14 cellular contexts compared by ENCODE assay signal in genomic region chr2:53476800-53477199, GRCh38.
A peak's percentile ranks its signal among the peaks of the same experiment; 100 is the strongest.
DNase-seq lines count a peak whose midpoint lies in the region; ATAC-seq and TF ChIP-seq lines count a peak whose summit lies in the region.
"Had no signal": no experiment of that assay in that cellular context is flagged by ENCODE, and none has a peak within 500 bp of the region (broad histone marks: within the 10 kb centered on the region; RNA-seq: fewer than 3 reads in every experiment).

No MANE protein-coding gene starts in this region.

- 98% methylated on average over 2 of the region's 2 CpGs for WGBS in GM23248 (ENCODE audit: low coverage in 1 of 2, low lambda C conversion rate in 2 of 2, missing lambda C conversion rate in 2 of 2), 2 experiments

- BruUV-seq in HCT116 (replicated peaks; lab: Mats Ljungman, UMichigan) (no TSS peak), PC-3 (replicated peaks; lab: Mats Ljungman, UMichigan) (no TSS peak), A673 (replicated peaks; lab: Mats Ljungman, UMichigan) (no TSS peak)

- H3K27me3 ChIP-seq in HCT116 (ENCODE audit: insufficient read depth, low read length) = no peaks in the 10 kb centered on the region
- no peaks in the 10 kb centered on the region for H3K27me3 ChIP-seq in PC-3 (ENCODE audit: low read length)
- H3K27me3 ChIP-seq in GM23248 (replicated peaks; ENCODE audit: insufficient read depth) = no peaks in the 10 kb centered on the region
- H3K27me3 ChIP-seq in neural progenitor cell = no peaks in the 10 kb centered on the region
- no peaks in the 10 kb centered on the region for H3K27me3 ChIP-seq in A673 (replicated peaks; ENCODE audit: insufficient read depth, low read depth, low read length, poor library complexity)
- H3K27me3 ChIP-seq: BE2C had no signal

- H3K9me3 Mint-ChIP-seq in neural progenitor cell = peaks cover 2% of the 10 kb centered on the region

- no peak overlapping the region for H3K27ac ChIP-seq in HCT116 (ENCODE audit: low read depth, low read length)
- H3K27ac ChIP-seq in PC-3 (ENCODE audit: low read length) = peak overlapping the region; percentile 99
- no peak overlapping the region for H3K27ac ChIP-seq in GM23248
- H3K27ac ChIP-seq in neural progenitor cell = no peak overlapping the region
- H3K27ac ChIP-seq in A673 (ENCODE audit: low read depth, low read length, poor library complexity, severe bottlenecking) = no peak overlapping the region
- H3K27ac ChIP-seq: C4-2B had no signal

- no peak for TF ChIP-seq RAD21 in HCT116 (IDR thresholded peaks at IDR 0.05; ENCODE audit: low read depth)

- H3K27ac Mint-ChIP-seq in neural progenitor cell = no peak overlapping the region
- H3K27ac Mint-ChIP-seq: CD4-positive, alpha-beta memory T cell had no signal

- H3K4me3 ChIP-seq in HCT116 (replicated peaks in 1 of 2; ENCODE audit: low read depth in 1 of 2, low read length in 2 of 2) (0 out of 4 replicates have a peak overlapping the region, but pooled peaks of 1 of the 2 experiments have one; percentile 7), PC-3 (ENCODE audit: low read length) (no peak overlapping the region), GM23248 (no peak overlapping the region), neural progenitor cell (no peak overlapping the region), A673 (ENCODE audit: low read depth, low read length, poor library complexity, severe bottlenecking) (no peak overlapping the region)

- no peak for DNase-seq in HCT116 (ENCODE audit: low read depth, low spot score)
- DNase-seq in PC-3 = peak; percentile 70
- DNase-seq in renal cortical epithelial cell (ENCODE audit: low read depth) = peak; percentile 16
- DNase-seq in GM23248 = no peak
- DNase-seq in neural progenitor cell (ENCODE audit: low spot score) = no peak
- no peak for DNase-seq in A673 (ENCODE audit: low spot score)
- DNase-seq: 8988T; BE2C; CD4-positive, alpha-beta memory T cell; DMS153; DND-41 had no signal

- H3K36me3 ChIP-seq in HCT116 (ENCODE audit: control insufficient read depth in 1 of 2, insufficient read depth in 2 of 2, low read length in 2 of 2) (no peaks in the 10 kb centered on the region), PC-3 (ENCODE audit: low read depth, low read length) (no peaks in the 10 kb centered on the region), GM23248 (ENCODE audit: low read depth) (no peaks in the 10 kb centered on the region), neural progenitor cell (no peaks in the 10 kb centered on the region), A673 (ENCODE audit: insufficient read depth, low read length, poor library complexity, severe bottlenecking) (no peaks in the 10 kb centered on the region)
- H3K36me3 ChIP-seq: BE2C had no signal

- H3K4me2 ChIP-seq in HCT116 (ENCODE audit: low read length) (peak overlapping the region; percentile 72), PC-3 (ENCODE audit: low read length) (peak overlapping the region; percentile 76), GM23248 (ENCODE audit: unreplicated experiment) (no peak overlapping the region), neural progenitor cell (no peak overlapping the region)

- H3K9ac ChIP-seq in HCT116 (ENCODE audit: low read length) (no peak overlapping the region), PC-3 (ENCODE audit: low read length) (peak overlapping the region; percentile 85), GM23248 (no peak overlapping the region), neural progenitor cell (no peak overlapping the region)

- H2AFZ ChIP-seq in HCT116 (ENCODE audit: low read depth, low read length, poor library complexity, severe bottlenecking) (peak overlapping the region; percentile 62), PC-3 (ENCODE audit: low read length) (no peak overlapping the region), GM23248 (no peak overlapping the region), neural progenitor cell (replicated peaks) (no peak overlapping the region)

- ATAC-seq in HCT116 = peak; percentile 37; the same call in 1 of the 2 replicates
- ATAC-seq in PC-3 = peak; percentile 15
- ATAC-seq in esophagus mucosa = peak; percentile 88
- ATAC-seq: HepG2 had no signal

- no peaks in the 10 kb centered on the region for H4K20me1 ChIP-seq in HCT116 (ENCODE audit: insufficient read depth)
- no peaks in the 10 kb centered on the region for H4K20me1 ChIP-seq in PC-3 (ENCODE audit: low read length)
- no peaks in the 10 kb centered on the region for H4K20me1 ChIP-seq in GM23248 (ENCODE audit: insufficient read depth)
- no peaks in the 10 kb centered on the region for H4K20me1 ChIP-seq in neural progenitor cell (ENCODE audit: low read depth)

- H3K4me1 ChIP-seq in HCT116 (ENCODE audit: control insufficient read depth in 1 of 2, insufficient read depth in 2 of 2, low read length in 2 of 2) = peaks cover 25 to 37% of the 10 kb centered on the region in 2 experiments
- peaks cover 41% of the 10 kb centered on the region for H3K4me1 ChIP-seq in PC-3 (ENCODE audit: insufficient read depth, low read length)
- H3K4me1 ChIP-seq in GM23248 (ENCODE audit: insufficient read depth) = peaks cover 28% of the 10 kb centered on the region
- no peaks in the 10 kb centered on the region for H3K4me1 ChIP-seq in neural progenitor cell
- H3K4me1 ChIP-seq in A673 (ENCODE audit: insufficient read depth, low read length, poor library complexity, severe bottlenecking) = no peaks in the 10 kb centered on the region
- H3K4me1 ChIP-seq: BE2C had no signal

- H3K4me3 Mint-ChIP-seq in neural progenitor cell = no peak overlapping the region
- H3K4me3 Mint-ChIP-seq: CD4-positive, alpha-beta memory T cell had no signal

- H3K9me2 ChIP-seq in HCT116 (ENCODE audit: insufficient read depth) (no peaks in the 10 kb centered on the region), PC-3 (replicated peaks; ENCODE audit: low read length) (no peaks in the 10 kb centered on the region), GM23248 (ENCODE audit: insufficient read depth) (no peaks in the 10 kb centered on the region)

- CTCF ChIA-PET in HCT116 (lab: Charles Lee) (no interaction called here), PC-3 (lab: Charles Lee) (no interaction called here), A673 (lab: Charles Lee) (no interaction called here)

- no peak for TF ChIP-seq POLR2A in HCT116 (IDR thresholded peaks at IDR 0.05; ENCODE audit: borderline replicate concordance, extremely low read depth, insufficient read depth, insufficient read length)

- H3K79me2 ChIP-seq in HCT116 (ENCODE audit: insufficient read depth, low read length) = no peaks in the 10 kb centered on the region
- H3K79me2 ChIP-seq in PC-3 (ENCODE audit: low read length) = no peaks in the 10 kb centered on the region
- no peaks in the 10 kb centered on the region for H3K79me2 ChIP-seq in GM23248 (ENCODE audit: insufficient read depth)
- H3K79me2 ChIP-seq in neural progenitor cell (ENCODE audit: low read depth) = no peaks in the 10 kb centered on the region

- H3K9me3 ChIP-seq in HCT116 (ENCODE audit: control insufficient read depth in 1 of 2, insufficient read depth in 1 of 2, low read depth in 1 of 2, low read length in 2 of 2) (no peaks in the 10 kb centered on the region), PC-3 (ENCODE audit: low read length) (no peaks in the 10 kb centered on the region), GM23248 (ENCODE audit: low read depth) (no peaks in the 10 kb centered on the region), neural progenitor cell (ENCODE audit: low read depth) (no peaks in the 10 kb centered on the region), A673 (ENCODE audit: low read depth, low read length, poor library complexity, severe bottlenecking) (no peaks in the 10 kb centered on the region)
- H3K9me3 ChIP-seq: BE2C had no signal

- H3K27me3 Mint-ChIP-seq in neural progenitor cell (ENCODE audit: insufficient read depth, low read depth) = no peaks in the 10 kb centered on the region

- TF ChIP-seq CTCF in HCT116 (IDR thresholded peaks at IDR 0.05 in 2 of 3, conservative IDR thresholded peaks at IDR 0.05 in 1 of 3; ENCODE audit: borderline replicate concordance in 1 of 3, insufficient read depth in 1 of 3, low read depth in 2 of 3, low read length in 2 of 3) (no peak), PC-3 (conservative IDR thresholded peaks at IDR 0.05; ENCODE audit: low read depth, low read length) (no peak), neural progenitor cell (IDR thresholded peaks at IDR 0.05) (no peak), A673 (conservative IDR thresholded peaks at IDR 0.05; ENCODE audit: low read depth, low read length) (no peak)

- POLR2A ChIA-PET in HCT116 (lab: Charles Lee) = no interaction called here
- POLR2A ChIA-PET in PC-3 (lab: Charles Lee; ENCODE audit: unreplicated experiment) = interaction anchor here (0.5 to 0.6 kb wide), 4 partner anchors 9 to 323 kb away, joined by 3 to 10 read pairs (median 4); no protein-coding TSS in a partner anchor
- POLR2A ChIA-PET in A673 (lab: Charles Lee; ENCODE audit: low non-redundant PET) = no interaction called here

- peaks cover 10% of the 10 kb centered on the region for H3K4me1 Mint-ChIP-seq in neural progenitor cell
- H3K4me1 Mint-ChIP-seq: CD4-positive, alpha-beta memory T cell had no signal

- RAD21 ChIA-PET in HCT116 (lab: Charles Lee; ENCODE audit: low non-redundant PET in 1 of 2, low total read pairs in 2 of 2, uncharacterized antibody in 2 of 2, unreplicated experiment in 2 of 2) = no interaction called here

- no peaks in the 10 kb centered on the region for H3K36me3 Mint-ChIP-seq in neural progenitor cell
- H3K36me3 Mint-ChIP-seq: CD4-positive, alpha-beta memory T cell had no signal

- in situ Hi-C loops in GM23248 (cut with MboI) = no loop called here

- intact Hi-C loops in HCT116 (cut with micrococcal nuclease) = no loop called here
- intact Hi-C loops in PC-3 (cut with micrococcal nuclease) = no loop called here
- intact Hi-C loops in A673 (cut with micrococcal nuclease; ENCODE audit: unreplicated experiment) = no loop called here

- H3F3A ChIP-seq in PC-3 (ENCODE audit: low read length, unreplicated experiment) (peaks cover 21% of the 10 kb centered on the region), GM23248 (ENCODE audit: insufficient read depth) (peaks cover 22% of the 10 kb centered on the region), neural progenitor cell (ENCODE audit: low read depth) (no peaks in the 10 kb centered on the region)

TF ChIP-seq in HCT116, 20 proteins besides CTCF, POLR2A, EP300 and RAD21 (continues in another document):
- TF ChIP-seq POLR2AphosphoS5 (IDR thresholded peaks at IDR 0.05; ENCODE audit: low read depth, low read length) = no peak
- 0 out of 2 replicates have a peak, but pooled peaks have one; percentile 37 for TF ChIP-seq SIN3A (IDR thresholded peaks at IDR 0.05; ENCODE audit: low read depth)
- TF ChIP-seq FOSL1 (IDR thresholded peaks at IDR 0.05; ENCODE audit: low read depth) = 0 out of 2 replicates have a peak, but pooled peaks have one; percentile 41
- no peak for TF ChIP-seq ZNF274 (IDR thresholded peaks at IDR 0.05; ENCODE audit: low read depth, low read length)
- peak; percentile 68 for TF ChIP-seq SP1 (IDR thresholded peaks at IDR 0.05; ENCODE audit: low read depth)
- TF ChIP-seq JUND (IDR thresholded peaks at IDR 0.05) = peak; percentile 59
- TF ChIP-seq CEBPB (IDR thresholded peaks at IDR 0.05; ENCODE audit: low read depth) = 0 out of 2 replicates have a peak, but pooled peaks have one; percentile 26
- TF ChIP-seq MAX (IDR thresholded peaks at IDR 0.05) = peak; percentile 35; the same call in 1 of the 2 replicates

Comparison
In these comparisons a context has a peak if more than half of its experiments do, and no peak if none do; other contexts are left out.
1. ATAC-seq: peak in every context shown above with its lines; median percentile 88 in esophagus mucosa; 37 in HCT116; 15 in PC-3.
2. DNase-seq: peak in PC-3 (single experiment) and renal cortical epithelial cell (single experiment); none in HCT116 (single experiment), GM23248 (single experiment), neural progenitor cell (single experiment) and A673 (single experiment).
3. H3K4me2 ChIP-seq: peak in HCT116 (single experiment) and PC-3 (single experiment); none in GM23248 (single experiment) and neural progenitor cell (single experiment).